ENCODE assay signal across 14 cellular contexts in genomic region chr17:21198411-21198810, GRCh38.
"Had no signal": no experiment of that assay in that cellular context is flagged by ENCODE, and none has a peak within 500 bp of the region (broad histone marks: within the 10 kb centered on the region; RNA-seq: fewer than 3 reads in every experiment).

No MANE protein-coding gene starts in this region.

- H3K9me3 Mint-ChIP-seq: naive B cell, type B pancreatic cell had no signal

- H3K4me3 ChIP-seq: lung, suprapubic skin had no signal

- H3K9me3 ChIP-seq: neutrophil, suprapubic skin had no signal

- H3K27ac ChIP-seq: neutrophil, suprapubic skin had no signal

- DNase-seq: activated naive CD4-positive, alpha-beta T cell treated with anti-CD3 and anti-CD28 coated beads, Interleukin-2, amount 50 U/mL, for 16 hours; midbrain; naive B cell; posterior cingulate gyrus; small intestine; stimulated activated CD4-positive, alpha-beta T cell treated with anti-CD3 and anti-CD28 coated beads, Interleukin-4, amount 100 ng/mL, for 4 hours; stimulated activated CD8-positive, alpha-beta memory T cell treated with anti-CD3 and anti-CD28 coated beads, Interleukin-4, amount 100 ng/mL, for 48 hours; stimulated activated naive CD8-positive, alpha-beta T cell treated with anti-CD3 and anti-CD28 coated beads, Interleukin-15, Interleukin-2, amounts not matched to agents 100 U/mL and 50 U/mL, for 24 hours; T-helper 9 cell had no signal

- ATAC-seq: activated CD4-positive, CD25-positive, alpha-beta regulatory T cell treated with anti-CD3 and anti-CD28 coated beads, Interleukin-2, amount 50 U/mL, for 24 hours; stimulated activated naive CD8-positive, alpha-beta T cell treated with anti-CD3 and anti-CD28 coated beads, Interleukin-15, Interleukin-2, amounts not matched to agents 100 U/mL and 50 U/mL, for 24 hours had no signal

- H3K27ac Mint-ChIP-seq: type B pancreatic cell had no signal

- H3K4me3 Mint-ChIP-seq: naive B cell, type B pancreatic cell had no signal

- H3K27me3 Mint-ChIP-seq: naive B cell, type B pancreatic cell had no signal

- H3K27me3 ChIP-seq: neutrophil, suprapubic skin had no signal
